ENCODE assay signal across 24 cellular contexts in the genomic region with DNA sequence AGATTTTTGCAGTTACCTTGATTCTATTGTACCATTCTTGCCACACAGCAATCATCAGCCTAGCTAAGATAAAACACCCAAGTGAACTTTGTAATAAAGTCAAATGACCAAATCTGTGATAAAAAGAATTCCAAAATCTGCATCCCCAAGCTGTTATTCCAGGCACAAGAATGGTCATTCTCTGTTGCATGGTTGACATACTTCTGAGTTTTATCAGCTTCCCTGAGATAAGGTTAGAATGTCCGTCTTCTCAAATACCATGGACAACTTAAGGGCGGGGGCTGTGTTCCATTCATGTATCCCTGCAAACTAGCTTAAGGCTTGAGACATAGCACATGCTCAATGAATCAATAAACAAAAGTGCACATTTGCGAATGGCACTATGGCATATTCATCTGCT. TPM values are rescaled to one million over a fixed set of nuclear protein-coding genes. Genes with fewer than 3 reads are reported as not detected.
"Had no signal": no experiment of that assay in that cellular context is flagged by ENCODE, and none has a peak within 500 bp of the region (broad histone marks: within the 10 kb centered on the region; RNA-seq: fewer than 3 reads in every experiment).

No MANE protein-coding gene starts in this region.

- DNase-seq: activated CD4-positive, alpha-beta T cell treated with anti-CD3 and anti-CD28 coated beads for 4 hours; activated CD8-positive, alpha-beta T cell treated with anti-CD3 and anti-CD28 coated beads for 36 hours; activated effector memory CD4-positive, alpha-beta T cell treated with Interleukin-2 at 50 U/mL for 16 hours; activated naive CD4-positive, alpha-beta T cell treated with anti-CD3 and anti-CD28 coated beads, Interleukin-2, amount 10 ng/mL, durations not matched to agents 7 days and 5 days; activated naive CD8-positive, alpha-beta T cell treated with anti-CD3 and anti-CD28 coated beads, Interleukin-2, amount 50 U/mL, for 24 hours; activated T-cell treated with anti-CD3 and anti-CD28 coated beads, Interleukin-2, amount 50 U/mL, for 4 hours; effector CD4-positive, alpha-beta T cell; hippocampal formation; lower lobe of right lung; midbrain; retina; SK-N-SH; stimulated activated CD4-positive, alpha-beta T cell treated with anti-CD3 and anti-CD28 coated beads, Interleukin-2, amount 100 ng/mL, for 24 hours; stimulated activated naive CD4-positive, alpha-beta T cell treated with Interleukin-2 at 50 U/mL for 16 hours; thyroid gland had no signal

- H3K36me3 Mint-ChIP-seq: activated naive CD4-positive, alpha-beta T cell treated with anti-CD3 and anti-CD28 coated beads, Interleukin-2, amount 10 ng/mL, durations not matched to agents 7 days and 5 days; WTC11 had no signal

- H3K36me3 ChIP-seq: lower lobe of right lung, thyroid gland had no signal

- H3K4me3 ChIP-seq: coronary artery, lower lobe of right lung, thyroid gland had no signal

- H3K27ac ChIP-seq: coronary artery, lower lobe of right lung, thyroid gland had no signal

- H3K4me3 Mint-ChIP-seq: activated CD8-positive, alpha-beta T cell treated with anti-CD3 and anti-CD28 coated beads for 36 hours; activated naive CD4-positive, alpha-beta T cell treated with anti-CD3 and anti-CD28 coated beads, Interleukin-2, amount 10 ng/mL, durations not matched to agents 7 days and 5 days; activated naive CD8-positive, alpha-beta T cell treated with anti-CD3 and anti-CD28 coated beads, Interleukin-2, amount 50 U/mL, for 24 hours; activated T-cell treated with anti-CD3 and anti-CD28 coated beads, Interleukin-2, amount 50 U/mL, for 4 hours; central memory CD8-positive, alpha-beta T cell; nephron; T-helper 2 cell treated with Interferon-gamma antibody and Interleukin-4, amounts not matched to agents 5 μg/mL and 100 μg/mL, for 36 hours; WTC11 had no signal

- ATAC-seq: activated CD8-positive, alpha-beta T cell treated with anti-CD3 and anti-CD28 coated beads for 36 hours; activated naive CD8-positive, alpha-beta T cell treated with anti-CD3 and anti-CD28 coated beads, Interleukin-2, amount 50 U/mL, for 24 hours; activated T-cell treated with anti-CD3 and anti-CD28 coated beads, Interleukin-2, amount 50 U/mL, for 4 hours; esophagus mucosa; lower lobe of right lung; WTC11 had no signal

- H3K27me3 ChIP-seq: thyroid gland had no signal

- H3K27ac Mint-ChIP-seq: activated CD8-positive, alpha-beta T cell treated with anti-CD3 and anti-CD28 coated beads for 36 hours; activated naive CD4-positive, alpha-beta T cell treated with anti-CD3 and anti-CD28 coated beads, Interleukin-2, amount 10 ng/mL, durations not matched to agents 7 days and 5 days; activated naive CD8-positive, alpha-beta T cell treated with anti-CD3 and anti-CD28 coated beads, Interleukin-2, amount 50 U/mL, for 24 hours; nephron; T-helper 2 cell treated with Interferon-gamma antibody and Interleukin-4, amounts not matched to agents 5 μg/mL and 100 μg/mL, for 36 hours; WTC11 had no signal

- H3K9me3 Mint-ChIP-seq: activated CD8-positive, alpha-beta T cell treated with anti-CD3 and anti-CD28 coated beads for 36 hours; activated naive CD4-positive, alpha-beta T cell treated with anti-CD3 and anti-CD28 coated beads, Interleukin-2, amount 10 ng/mL, durations not matched to agents 7 days and 5 days; activated naive CD8-positive, alpha-beta T cell treated with anti-CD3 and anti-CD28 coated beads, Interleukin-2, amount 50 U/mL, for 24 hours; activated T-cell treated with anti-CD3 and anti-CD28 coated beads, Interleukin-2, amount 50 U/mL, for 4 hours; central memory CD8-positive, alpha-beta T cell; T-helper 2 cell treated with Interferon-gamma antibody and Interleukin-4, amounts not matched to agents 5 μg/mL and 100 μg/mL, for 36 hours; WTC11 had no signal

- H3K9ac ChIP-seq: SK-N-SH had no signal

- H3K4me2 ChIP-seq: SK-N-SH had no signal

- H3K4me1 ChIP-seq: lower lobe of right lung, thyroid gland had no signal

- H3K4me1 Mint-ChIP-seq: activated naive CD4-positive, alpha-beta T cell treated with anti-CD3 and anti-CD28 coated beads, Interleukin-2, amount 10 ng/mL, durations not matched to agents 7 days and 5 days; central memory CD8-positive, alpha-beta T cell; nephron; WTC11 had no signal

- H3K27me3 Mint-ChIP-seq: activated naive CD8-positive, alpha-beta T cell treated with anti-CD3 and anti-CD28 coated beads, Interleukin-2, amount 50 U/mL, for 24 hours had no signal

- H3K9me3 ChIP-seq: lower lobe of right lung, SK-N-SH, thyroid gland had no signal

RNA-seq across cellular contexts. Expression of gene BMP10, which starts 8.1 kb away (rescaled TPM):
- total RNA-seq: activated CD8-positive, alpha-beta T cell treated with anti-CD3 and anti-CD28 coated beads for 36 hours; activated T-cell treated with anti-CD3 and anti-CD28 coated beads, Interleukin-2, amount 50 U/mL, for 4 hours; esophagus mucosa; skeletal muscle tissue; subcutaneous adipose tissue; thyroid gland; urinary bladder; WTC11 had no signal
- polyA plus RNA-seq: SK-N-SH, urinary bladder had no signal
